In the genomic region with DNA sequence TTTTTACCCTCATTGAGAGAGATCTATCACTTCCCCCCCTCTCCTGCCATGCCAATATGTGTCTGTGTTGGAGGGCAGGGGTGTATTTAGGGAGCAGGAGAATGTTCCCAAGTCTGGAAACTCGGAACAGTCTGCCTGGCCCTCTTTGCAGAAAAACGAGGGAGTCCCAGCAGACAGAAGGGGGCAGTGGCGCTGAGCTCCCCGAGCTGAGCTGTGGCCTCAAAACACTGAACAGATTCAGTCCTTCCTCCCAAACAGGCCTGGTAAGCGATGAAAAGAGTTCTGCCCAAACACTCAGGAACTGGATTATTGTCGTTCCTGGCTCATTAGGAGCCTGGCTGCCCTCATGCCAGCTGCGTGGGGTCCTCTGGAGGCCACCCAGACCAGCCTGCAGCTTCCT, we compare ENCODE assay signal across 13 cellular contexts. TPM values are rescaled to one million over a fixed set of nuclear protein-coding genes. Genes with fewer than 3 reads are reported as not detected.
DNase-seq lines count a peak whose midpoint lies in the region; ATAC-seq and TF ChIP-seq lines count a peak whose summit lies in the region.
"Had no signal": no experiment of that assay in that cellular context is flagged by ENCODE, and none has a peak within 500 bp of the region (broad histone marks: within the 10 kb centered on the region; RNA-seq: fewer than 3 reads in every experiment).

No MANE protein-coding gene starts in this region.

- peaks cover 10% of the 10 kb centered on the region for H3K4me1 ChIP-seq in RWPE2 (ENCODE audit: insufficient read depth, poor library complexity, severe bottlenecking)
- peaks cover 4% of the 10 kb centered on the region for H3K4me1 ChIP-seq in foreskin keratinocyte

- no peaks in the 10 kb centered on the region for H3K27me3 ChIP-seq in RWPE2 (ENCODE audit: insufficient read depth, poor library complexity, severe bottlenecking)
- no peaks in the 10 kb centered on the region for H3K27me3 ChIP-seq in foreskin keratinocyte

- in situ Hi-C loops in KBM-7 (cut with MboI; ENCODE audit: low pct_unique_long_range_greater_than_20kb, low sequenced_read_pairs) = no loop called here

- H3K9me3 ChIP-seq in RWPE2 (ENCODE audit: severe bottlenecking) = no peaks in the 10 kb centered on the region
- H3K9me3 ChIP-seq: mucosa of descending colon had no signal

- no peak for DNase-seq in GM10266 (ENCODE audit: extremely low spot score)
- DNase-seq in RWPE2 (ENCODE audit: low spot score) = no peak
- DNase-seq in foreskin keratinocyte = no peak
- DNase-seq in posterior vena cava (ENCODE audit: low spot score) = peak; percentile 20
- no peak for DNase-seq in KBM-7
- no peak for DNase-seq in CD1c-positive myeloid dendritic cell (ENCODE audit: extremely low spot score)
- DNase-seq in sciatic nerve (ENCODE audit: low spot score) = no peak
- DNase-seq in effector CD4-positive, alpha-beta T cell = no peak
- DNase-seq: activated CD4-positive, alpha-beta T cell treated with anti-CD3 and anti-CD28 coated beads, Interleukin-2, amount 10 ng/mL, durations not matched to agents 7 days and 5 days; mucosa of descending colon; NCI-H187 treated with DMSO at 0.1 percent for 48 hours had no signal

- H3K4me3 ChIP-seq in RWPE2 (ENCODE audit: severe bottlenecking) = no peak overlapping the region
- H3K4me3 ChIP-seq: mucosa of descending colon had no signal

- intact Hi-C loops in posterior vena cava (cut with DNase I) (no loop called here), sciatic nerve (cut with DNase I) (no loop called here)

- peak overlapping the region; percentile 94 for H3K27ac ChIP-seq in RWPE2 (ENCODE audit: poor library complexity, severe bottlenecking)
- H3K27ac ChIP-seq in foreskin keratinocyte = peak overlapping the region; percentile 56

- H3K36me3 ChIP-seq in RWPE2 (ENCODE audit: low read depth) = no peaks in the 10 kb centered on the region; the same call in 1 of the 2 replicates

- TF ChIP-seq CTCF in GM10266 (IDR thresholded peaks at IDR 0.05; ENCODE audit: control insufficient read depth, insufficient read depth, low read depth, missing control alignments) = peak; percentile 19
- peak; percentile 11 for TF ChIP-seq CTCF in RWPE2 (IDR thresholded peaks at IDR 0.05; ENCODE audit: poor library complexity, severe bottlenecking)
- TF ChIP-seq CTCF in foreskin keratinocyte (conservative IDR thresholded peaks at IDR 0.05) = peak; percentile 39

- ATAC-seq in RWPE2 (ENCODE audit: low read depth) (no peak), foreskin keratinocyte (no peak), sciatic nerve (no peak)
- ATAC-seq: esophagus mucosa, mucosa of descending colon had no signal

RNA-seq across cellular contexts. Expression of a gene that starts 1.0 kb away (rescaled TPM):
- total RNA-seq in foreskin keratinocyte (not detected in 2 replicates), posterior vena cava (under 1 TPM in 1 of 2 donors, not detected in 1; 0.14 TPM), sciatic nerve (1.2 TPM)
- polyA plus RNA-seq in foreskin keratinocyte = 0.03 TPM in 1 of 2 replicates, not detected in the other
- total RNA-seq: activated CD4-positive, alpha-beta T cell treated with anti-CD3 and anti-CD28 coated beads, Interleukin-2, amount 10 ng/mL, durations not matched to agents 7 days and 5 days; esophagus mucosa; Right ventricle myocardium superior had no signal
